Comparison of ENCODE assay signal across 15 cellular contexts in genomic region chr19:17296278-17296677, GRCh38.
DNase-seq lines count a peak whose midpoint lies in the region; ATAC-seq and TF ChIP-seq lines count a peak whose summit lies in the region.
"Had no signal": no experiment of that assay in that cellular context is flagged by ENCODE, and none has a peak within 500 bp of the region (broad histone marks: within the 10 kb centered on the region; RNA-seq: fewer than 3 reads in every experiment).

No MANE protein-coding gene starts in this region.

- DNase-seq in AML-193 (lab: John Stamatoyannopoulos, UW) (peak; percentile 5 to 14), HK-2 (ENCODE audit: unreplicated experiment) (peak; percentile 55), UCSD-AML1 (lab: John Stamatoyannopoulos, UW; ENCODE audit: unreplicated experiment) (peak; percentile 26), foreskin fibroblast (peak; percentile 33 to 69), activated gamma-delta T cell (lab: John Stamatoyannopoulos, UW) (no peak)
- DNase-seq in stimulated activated naive CD8-positive, alpha-beta T cell treated with anti-CD3 and anti-CD28 coated beads, Interleukin-15, Interleukin-2, amounts not matched to agents 100 U/mL and 50 U/mL, for 24 hours: no peak
- DNase-seq: body of pancreas, DMS153, H7, NCI-H2029, small intestine had no signal

- ATAC-seq in stimulated activated naive CD8-positive, alpha-beta T cell treated with anti-CD3 and anti-CD28 coated beads, Interleukin-15, Interleukin-2, amounts not matched to agents 100 U/mL and 50 U/mL, for 24 hours: no peak
- no peak for ATAC-seq in HG03097 (IDR thresholded peaks at IDR 0.05; ENCODE audit: low FRiP score, unreplicated experiment)
- ATAC-seq in HG03159 (IDR thresholded peaks at IDR 0.05; ENCODE audit: unreplicated experiment): no peak
- ATAC-seq: body of pancreas, gastroesophageal sphincter, Right ventricle myocardium inferior had no signal

- H3K4me3 ChIP-seq in foreskin fibroblast (ENCODE audit: low read depth in 1 of 2, low read length in 2 of 2): no peak overlapping the region
- H3K4me3 ChIP-seq: body of pancreas, gastroesophageal sphincter had no signal

- TF ChIP-seq CTCF in foreskin fibroblast (IDR thresholded peaks at IDR 0.05; ENCODE audit: low read depth, low read length): peak; percentile 10

Comparison
In these comparisons a context has a peak if more than half of its experiments do, and no peak if none do; other contexts are left out.
1. DNase-seq: peak in AML-193 (2 of 2), HK-2 (single experiment), UCSD-AML1 (single experiment) and foreskin fibroblast (2 of 2); none in stimulated activated naive CD8-positive, alpha-beta T cell treated with anti-CD3 and anti-CD28 coated beads, Interleukin-15, Interleukin-2, amounts not matched to agents 100 U/mL and 50 U/mL, for 24 hours (single experiment) and activated gamma-delta T cell (single experiment).